In genomic region chr19:16561382-16561781, GRCh38 we compare ENCODE assay signal across 1 cellular context.
TF ChIP-seq lines count a peak whose summit lies in the region.

No MANE protein-coding gene starts in this region.

TF ChIP-seq in K562, 482 proteins besides CTCF, POLR2A, EP300 and RAD21:
- TF ChIP-seq RBM34 (IDR thresholded peaks at IDR 0.05; ENCODE audit: borderline replicate concordance, insufficient read depth, low read length) (no peak), ILF3 (IDR thresholded peaks at IDR 0.05; ENCODE audit: borderline replicate concordance) (no peak), ZBTB1 (CRISPR knock-in tag; IDR thresholded peaks at IDR 0.05; ENCODE audit: borderline replicate concordance, low read depth) (no peak), ZSCAN29 (IDR thresholded peaks at IDR 0.05) (no peak), RAD51 (IDR thresholded peaks at IDR 0.05; ENCODE audit: borderline replicate concordance, low read depth) (no peak), PHF20 (IDR thresholded peaks at IDR 0.05; ENCODE audit: partially characterized antibody) (no peak), RREB1 (CRISPR knock-in tag; IDR thresholded peaks at IDR 0.05) (no peak), TAL1 (IDR thresholded peaks at IDR 0.05) (no peak), EZH2 (IDR thresholded peaks at IDR 0.05; ENCODE audit: borderline replicate concordance, low read depth, low read length) (no peak), GATA2 (CRISPR knock-in tag; IDR thresholded peaks at IDR 0.05) (no peak), ZNF668 (CRISPR knock-in tag; IDR thresholded peaks at IDR 0.05) (no peak), FOXM1 (IDR thresholded peaks at IDR 0.05; ENCODE audit: low read depth) (no peak), FOXM1 (CRISPR knock-in tag; IDR thresholded peaks at IDR 0.05; ENCODE audit: low read depth) (no peak), PHF8 (IDR thresholded peaks at IDR 0.05; ENCODE audit: borderline replicate concordance, low read length) (no peak), MBD1 (CRISPR knock-in tag; IDR thresholded peaks at IDR 0.05) (no peak), HNRNPLL (IDR thresholded peaks at IDR 0.05; ENCODE audit: low read depth, low read length, poor library complexity, severe bottlenecking) (no peak), ARHGAP35 (IDR thresholded peaks at IDR 0.05; ENCODE audit: partially characterized antibody) (no peak), TAF9B (IDR thresholded peaks at IDR 0.05; ENCODE audit: partially characterized antibody) (no peak)
